Comparison of ENCODE assay signal across 30 cellular contexts in the genomic region with DNA sequence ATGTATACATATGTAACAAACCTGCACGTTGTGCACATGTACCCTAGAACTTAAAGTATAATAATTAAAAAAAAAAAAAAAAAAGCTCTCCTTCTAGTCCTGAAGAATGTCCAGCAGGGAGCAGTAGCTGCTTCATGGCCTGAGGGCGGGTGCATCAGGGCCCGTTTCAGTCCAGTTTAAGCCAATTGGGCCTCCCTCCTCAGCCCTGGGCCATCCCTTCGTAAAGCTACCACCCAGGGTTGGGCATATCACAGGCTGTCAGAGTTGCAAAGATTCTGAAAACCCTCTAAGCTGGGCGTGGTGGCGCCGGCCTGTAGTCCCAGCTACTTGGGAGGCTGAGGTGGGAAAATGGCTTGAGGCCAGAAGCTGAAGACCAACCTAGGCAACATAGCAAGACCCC. TPM values are rescaled to one million over a fixed set of nuclear protein-coding genes. Genes with fewer than 3 reads are reported as not detected.
DNase-seq lines count a peak whose midpoint lies in the region; ATAC-seq and TF ChIP-seq lines count a peak whose summit lies in the region.
"Had no signal": no experiment of that assay in that cellular context is flagged by ENCODE, and none has a peak within 500 bp of the region (broad histone marks: within the 10 kb centered on the region; RNA-seq: fewer than 3 reads in every experiment).

No MANE protein-coding gene starts in this region.

- WGBS in sigmoid colon, 2 donors, result 91 to 92% methylated on average over 6 to 7 of the region's 7 CpGs

- ATAC-seq in GM18861 (IDR thresholded peaks at IDR 0.05; ENCODE audit: unreplicated experiment), result no peak
- ATAC-seq: activated T-cell treated with anti-CD3 and anti-CD28 coated beads, Interleukin-2, amount 50 U/mL, for 72 hours; heart left ventricle; Panc1; sciatic nerve had no signal

- TF ChIP-seq CTCF in choroid plexus epithelial cell (conservative IDR thresholded peaks at IDR 0.05; ENCODE audit: low read depth, low read length) (peak; percentile 14), sigmoid colon (IDR thresholded peaks at IDR 0.05) (no peak)

- POLR2A ChIA-PET in HEK293T (lab: Yijun Ruan, JAX), result interaction anchor here (1.7 kb wide), 1 partner anchor 16 kb away, joined by 6 read pairs; no protein-coding TSS in a partner anchor

- no peak overlapping the region for H3K27ac ChIP-seq in sigmoid colon
- H3K27ac ChIP-seq: epithelial cell of prostate, heart left ventricle, parathyroid adenoma, vagina had no signal

- H3K4me3 ChIP-seq in choroid plexus epithelial cell (ENCODE audit: low read depth, low read length) (no peak overlapping the region), sigmoid colon (no peak overlapping the region)
- H3K4me3 ChIP-seq: heart left ventricle, vagina had no signal

- H3K27me3 ChIP-seq in sigmoid colon, result no peaks in the 10 kb centered on the region
- H3K27me3 ChIP-seq: heart left ventricle, vagina had no signal

- TF ChIP-seq EP300 in sigmoid colon (IDR thresholded peaks at IDR 0.05), result no peak

- TF ChIP-seq POLR2A in sigmoid colon (IDR thresholded peaks at IDR 0.05), result no peak

- peak; percentile 28 for DNase-seq in activated effector memory CD4-positive, alpha-beta T cell treated with anti-CD3 and anti-CD28 coated beads, Interleukin-2, amount 50 U/mL, for 16 hours
- DNase-seq in activated effector memory CD4-positive, alpha-beta T cell treated with Interleukin-2 at 50 U/mL for 16 hours, result no peak
- no peak for DNase-seq in HEK293T (ENCODE audit: extremely low spot score)
- DNase-seq in choroid plexus epithelial cell (ENCODE audit: low read depth), result peak; percentile 9
- DNase-seq in sigmoid colon, result peak; percentile 35
- no peak for DNase-seq in HT-29 (ENCODE audit: low spot score)
- no peak for DNase-seq in GM03348 (ENCODE audit: low spot score)
- DNase-seq: activated naive CD4-positive, alpha-beta T cell treated with anti-CD3 and anti-CD28 coated beads for 36 hours; activated T-cell treated with anti-CD3 and anti-CD28 coated beads, Interleukin-2, amount 50 U/mL, for 72 hours; amniotic stem cell; CD4-positive, alpha-beta T cell; effector CD4-positive, alpha-beta T cell; EL; heart left ventricle; kidney glomerular epithelial cell; MV-4-11; NCI-H510A; SHP77 treated with DMSO at 0.1 percent for 48 hours; stimulated activated naive CD4-positive, alpha-beta T cell; SW 1271; T-helper 9 cell had no signal

- intact Hi-C loops in sigmoid colon (cut with DNase I), result no loop called here

- CTCF ChIA-PET in HEK293T (lab: Yijun Ruan, JAX), result interaction anchor here (0.8 to 1.9 kb wide), 2 partner anchors 8 to 23 kb away, joined by 4 to 8 read pairs; no protein-coding TSS in a partner anchor

- H3K36me3 ChIP-seq in sigmoid colon, result no peaks in the 10 kb centered on the region
- H3K36me3 ChIP-seq: heart left ventricle, vagina had no signal

- peaks cover 0 to 5% (median 0%) of the 10 kb centered on the region in 4 donors for H3K4me1 ChIP-seq in sigmoid colon
- H3K4me1 ChIP-seq: parathyroid adenoma, vagina had no signal

- no peaks in the 10 kb centered on the region for H3K9me3 ChIP-seq in sigmoid colon
- H3K9me3 ChIP-seq: heart left ventricle, vagina had no signal

TF ChIP-seq in HEK293T, 16 proteins besides CTCF, POLR2A, EP300 and RAD21:
- peak; percentile 54; the same call in 1 of the 2 replicates for TF ChIP-seq ZNF384 (IDR thresholded peaks at IDR 0.05)
- no peak for TF ChIP-seq SP1 (IDR thresholded peaks at IDR 0.05)
- TF ChIP-seq ARNT (IDR thresholded peaks at IDR 0.05), result no peak

RNA-seq across cellular contexts. Expression of a gene that starts 5.4 kb away (rescaled TPM):
- total RNA-seq in sigmoid colon, result not detected
- polyA plus RNA-seq in sigmoid colon, result 1 to 10 TPM in 2 of 3 donors, not detected in 1; 1.4 to 1.6 TPM
- 2.8 and 3.1 TPM in 2 replicates for total RNA-seq in HT-29 (2014; rRNA removed; shearing (Covaris generic))
- total RNA-seq: LHCN-M2, lung microvascular endothelial cell, neural crest cell had no signal

RNA-seq across cellular contexts. Expression of a gene that starts 47.3 kb away (rescaled TPM):
- total RNA-seq in sigmoid colon, result 100 to 1,000 TPM; 243 to 305 (median 271) TPM
- 10 to 100 TPM; 12.3 to 46.4 (median 31.2) TPM for polyA plus RNA-seq in sigmoid colon
- total RNA-seq in HT-29 (2014; rRNA removed; shearing (Covaris generic)), result not detected in 2 replicates
- total RNA-seq: activated naive CD4-positive, alpha-beta T cell treated with anti-CD3 and anti-CD28 coated beads for 36 hours; CD4-positive, alpha-beta T cell had no signal

Comparison
In these comparisons a context has a peak if more than half of its experiments do, and no peak if none do; other contexts are left out.
1. DNase-seq: peak in activated effector memory CD4-positive, alpha-beta T cell treated with anti-CD3 and anti-CD28 coated beads, Interleukin-2, amount 50 U/mL, for 16 hours (single experiment), choroid plexus epithelial cell (single experiment) and sigmoid colon (single experiment); none in activated effector memory CD4-positive, alpha-beta T cell treated with Interleukin-2 at 50 U/mL for 16 hours (single experiment), HEK293T (single experiment), HT-29 (single experiment) and GM03348 (single experiment).
2. RNA of a gene that starts 47.3 kb away (total RNA-seq): 243 to 305 TPM in sigmoid colon; not detected in HT-29; every median in the first group is over 100 times any median in the second.